ENCODE assay signal across 20 cellular contexts in the genomic region with DNA sequence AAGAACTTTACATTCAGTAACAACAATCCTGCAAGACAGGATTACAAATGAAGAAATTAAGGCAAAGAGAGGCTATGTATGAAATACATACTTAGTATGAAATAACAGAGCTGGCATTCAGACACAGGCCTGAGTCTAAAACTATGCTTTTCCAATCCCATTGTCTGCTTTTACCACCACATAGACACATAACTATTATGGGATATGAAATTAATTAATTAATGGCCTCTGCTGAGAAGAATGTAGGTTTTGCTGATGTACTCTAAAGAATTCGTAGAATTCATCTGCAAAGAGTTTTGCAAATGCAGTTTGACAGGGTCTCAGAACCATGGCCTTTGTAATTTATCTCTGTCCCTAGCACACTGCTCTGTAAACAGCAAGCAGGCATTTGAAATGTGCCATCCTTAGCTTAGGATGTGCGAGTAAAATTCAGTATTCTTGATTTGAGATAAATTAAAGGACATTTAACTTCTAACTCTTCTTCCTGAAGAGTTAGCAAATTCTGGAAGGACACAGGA. TPM values are rescaled to one million over a fixed set of nuclear protein-coding genes. Genes with fewer than 3 reads are reported as not detected.
DNase-seq lines count a peak whose midpoint lies in the region; ATAC-seq, FAIRE-seq and TF ChIP-seq lines count a peak whose summit lies in the region.
"Had no signal": no experiment of that assay in that cellular context is flagged by ENCODE, and none has a peak within 500 bp of the region (broad histone marks: within the 10 kb centered on the region; RNA-seq: fewer than 3 reads in every experiment).

No MANE protein-coding gene starts in this region.

- TF ChIP-seq CTCF in astrocyte (IDR thresholded peaks at IDR 0.05; ENCODE audit: insufficient read depth, low read depth, low read length) (no peak), nephron progenitor cell (IDR thresholded peaks at IDR 0.05) (no peak), suprapubic skin (IDR thresholded peaks at IDR 0.05) (no peak), endodermal cell (conservative IDR thresholded peaks at IDR 0.05) (no peak)

- H3K79me2 ChIP-seq in astrocyte (ENCODE audit: insufficient read depth, low read length), result no peaks in the 10 kb centered on the region

- no peak overlapping the region for H3K18ac ChIP-seq in mesenchymal stem cell (ENCODE audit: low read depth in 1 of 2, low read length in 2 of 2)

- TF ChIP-seq POLR2A in suprapubic skin (IDR thresholded peaks at IDR 0.05), result no peak

- no peak overlapping the region for H2BK120ac ChIP-seq in mesenchymal stem cell (ENCODE audit: low read depth, low read length)

- ATAC-seq in HG02885 (IDR thresholded peaks at IDR 0.05; ENCODE audit: poor library complexity, unreplicated experiment), result no peak
- no peak for ATAC-seq in HG02571 (IDR thresholded peaks at IDR 0.05; ENCODE audit: unreplicated experiment)

- H3K27me3 Mint-ChIP-seq in astrocyte (ENCODE audit: low read depth, unreplicated experiment), result no peaks in the 10 kb centered on the region
- no peaks in the 10 kb centered on the region for H3K27me3 Mint-ChIP-seq in nephron progenitor cell (ENCODE audit: low read depth, poor library complexity)
- peaks cover 1% of the 10 kb centered on the region for H3K27me3 Mint-ChIP-seq in activated naive CD8-positive, alpha-beta T cell treated with anti-CD3 and anti-CD28 coated beads for 36 hours
- H3K27me3 Mint-ChIP-seq in endodermal cell (ENCODE audit: insufficient read depth), result no peaks in the 10 kb centered on the region

- no peaks in the 10 kb centered on the region for H3K4me1 ChIP-seq in astrocyte (ENCODE audit: insufficient read depth, low read length)
- H3K4me1 ChIP-seq in mesenchymal stem cell (ENCODE audit: control insufficient read depth, insufficient read depth, low read depth, low read length), result no peaks in the 10 kb centered on the region
- H3K4me1 ChIP-seq in suprapubic skin, result peaks cover 9% of the 10 kb centered on the region
- H3K4me1 ChIP-seq in endodermal cell (ENCODE audit: control insufficient read depth, insufficient read depth, low read length), result no peaks in the 10 kb centered on the region

- H3K27ac Mint-ChIP-seq in astrocyte (ENCODE audit: unreplicated experiment), result no peak overlapping the region
- H3K27ac Mint-ChIP-seq in nephron progenitor cell, result peak overlapping the region; percentile 36
- no peak overlapping the region for H3K27ac Mint-ChIP-seq in activated naive CD8-positive, alpha-beta T cell treated with anti-CD3 and anti-CD28 coated beads for 36 hours
- H3K27ac Mint-ChIP-seq in endodermal cell, result no peak overlapping the region
- H3K27ac Mint-ChIP-seq: CD4-positive, CD25-positive, alpha-beta regulatory T cell had no signal

- WGBS in mesenchymal stem cell, result 29% methylated on average over 1 of the region's 2 CpGs
- WGBS in suprapubic skin, result 85% methylated on average over 2 of the region's 2 CpGs
- WGBS in endodermal cell (ENCODE audit: insufficient coverage in 1 of 2, insufficient read length in 1 of 2), 2 experiments, result 78 to 95% methylated on average over 1 to 2 of the region's 2 CpGs

- no peak overlapping the region for H2AK5ac ChIP-seq in mesenchymal stem cell (ENCODE audit: low read length, severe bottlenecking)

- H2BK15ac ChIP-seq in mesenchymal stem cell (ENCODE audit: low read depth, poor library complexity, severe bottlenecking), result no peak overlapping the region

- H3K4me2 ChIP-seq in astrocyte (ENCODE audit: low read length) (no peak overlapping the region), mesenchymal stem cell (ENCODE audit: low read length, poor library complexity, severe bottlenecking) (no peak overlapping the region)

- no peaks in the 10 kb centered on the region for H3K36me3 ChIP-seq in astrocyte (ENCODE audit: insufficient read depth, low read length)
- H3K36me3 ChIP-seq in mesenchymal stem cell (ENCODE audit: control insufficient read depth in 1 of 2, insufficient read depth in 2 of 2, low read depth in 1 of 2, low read length in 2 of 2), result no peaks in the 10 kb centered on the region
- no peaks in the 10 kb centered on the region for H3K36me3 ChIP-seq in suprapubic skin
- no peaks in the 10 kb centered on the region for H3K36me3 ChIP-seq in endodermal cell (ENCODE audit: control insufficient read depth, insufficient read depth, low read length)

- H4K8ac ChIP-seq in mesenchymal stem cell (ENCODE audit: low read length), result no peak overlapping the region

- DNase-seq in astrocyte (ENCODE audit: low read depth) (peak; percentile 44), mesenchymal stem cell (no peak), nephron progenitor cell (no peak), suprapubic skin (ENCODE audit: low spot score in 2 of 2) (no peak), endodermal cell (no peak)
- no peak for DNase-seq in activated naive CD8-positive, alpha-beta T cell treated with anti-CD3 and anti-CD28 coated beads for 36 hours
- DNase-seq: CD4-positive, CD25-positive, alpha-beta regulatory T cell; EL; GF-D8; KBM-7; NCI-H1092; NCI-H1436; NCI-H187 treated with DMSO at 0.1 percent for 48 hours; NCI-H510A; SHP77 treated with DMSO at 0.1 percent for 48 hours had no signal

- no peak overlapping the region for H3K4ac ChIP-seq in mesenchymal stem cell (ENCODE audit: low read depth in 1 of 2, low read length in 2 of 2)

- H2AFZ ChIP-seq in astrocyte (ENCODE audit: low read depth, low read length) (no peak overlapping the region), mesenchymal stem cell (ENCODE audit: low read depth, low read length) (no peak overlapping the region)

- H3K9me3 ChIP-seq in astrocyte (ENCODE audit: insufficient read depth, low read depth, low read length), result no peaks in the 10 kb centered on the region
- H3K9me3 ChIP-seq in mesenchymal stem cell (ENCODE audit: control insufficient read depth, low read length), result no peaks in the 10 kb centered on the region
- no peaks in the 10 kb centered on the region for H3K9me3 ChIP-seq in suprapubic skin
- no peaks in the 10 kb centered on the region for H3K9me3 ChIP-seq in endodermal cell (ENCODE audit: control insufficient read depth, low read length)

- H3K36me3 Mint-ChIP-seq in astrocyte (ENCODE audit: low read depth, unreplicated experiment), result no peaks in the 10 kb centered on the region
- no peaks in the 10 kb centered on the region for H3K36me3 Mint-ChIP-seq in nephron progenitor cell (ENCODE audit: low read depth)
- no peaks in the 10 kb centered on the region for H3K36me3 Mint-ChIP-seq in activated naive CD8-positive, alpha-beta T cell treated with anti-CD3 and anti-CD28 coated beads for 36 hours
- no peaks in the 10 kb centered on the region for H3K36me3 Mint-ChIP-seq in endodermal cell (ENCODE audit: low read depth)
- H3K36me3 Mint-ChIP-seq: CD4-positive, CD25-positive, alpha-beta regulatory T cell had no signal

- H4K91ac ChIP-seq in mesenchymal stem cell (ENCODE audit: low read length), result no peak overlapping the region

- H2BK12ac ChIP-seq in mesenchymal stem cell (ENCODE audit: low read length in 2 of 2), result no peak overlapping the region

- H3K4me1 Mint-ChIP-seq in astrocyte (ENCODE audit: low read depth, unreplicated experiment) (peaks cover 4% of the 10 kb centered on the region), nephron progenitor cell (peaks cover 96% of the 10 kb centered on the region), endodermal cell (peaks cover 3% of the 10 kb centered on the region)
- H3K4me1 Mint-ChIP-seq in activated naive CD8-positive, alpha-beta T cell treated with anti-CD3 and anti-CD28 coated beads for 36 hours, result no peaks in the 10 kb centered on the region
- H3K4me1 Mint-ChIP-seq: CD4-positive, CD25-positive, alpha-beta regulatory T cell had no signal

- H3K9ac ChIP-seq in astrocyte (ENCODE audit: low read length) (no peak overlapping the region), mesenchymal stem cell (ENCODE audit: low read length) (peak overlapping the region; percentile 43), endodermal cell (ENCODE audit: extremely low read depth, low read length, poor library complexity, severe bottlenecking) (no peak overlapping the region)

- H3K27me3 ChIP-seq in astrocyte (ENCODE audit: insufficient read depth, low read length) (no peaks in the 10 kb centered on the region), mesenchymal stem cell (ENCODE audit: control insufficient read depth in 1 of 2, insufficient read depth in 1 of 2, low read length in 2 of 2) (no peaks in the 10 kb centered on the region), suprapubic skin (no peaks in the 10 kb centered on the region), endodermal cell (ENCODE audit: control insufficient read depth, insufficient read depth, low read length, poor library complexity, severe bottlenecking) (no peaks in the 10 kb centered on the region)

- no peaks in the 10 kb centered on the region for H4K20me1 ChIP-seq in astrocyte (ENCODE audit: insufficient read depth, low read length)

- H3K14ac ChIP-seq in mesenchymal stem cell (ENCODE audit: low read length in 2 of 2), result no peak overlapping the region

- no peak overlapping the region for H2BK5ac ChIP-seq in mesenchymal stem cell (ENCODE audit: low read depth, low read length, poor library complexity, severe bottlenecking)

- no peak overlapping the region for H3K27ac ChIP-seq in astrocyte (ENCODE audit: low read depth, low read length)
- H3K27ac ChIP-seq in mesenchymal stem cell (ENCODE audit: low read length, poor library complexity, severe bottlenecking), result no peak overlapping the region
- H3K27ac ChIP-seq in suprapubic skin, result peak overlapping the region; percentile 41
- no peak overlapping the region for H3K27ac ChIP-seq in endodermal cell (ENCODE audit: low read depth, low read length)
- H3K27ac ChIP-seq: RWPE1 had no signal

- FAIRE-seq in astrocyte (lab: Jason Lieb, UNC), result no peak
- FAIRE-seq: GM19239, H54 had no signal

- TF ChIP-seq EP300 in suprapubic skin (IDR thresholded peaks at IDR 0.05), result no peak

- H3K4me3 Mint-ChIP-seq in astrocyte (ENCODE audit: unreplicated experiment) (no peak overlapping the region), nephron progenitor cell (no peak overlapping the region), endodermal cell (no peak overlapping the region)
- no peak overlapping the region for H3K4me3 Mint-ChIP-seq in activated naive CD8-positive, alpha-beta T cell treated with anti-CD3 and anti-CD28 coated beads for 36 hours
- H3K4me3 Mint-ChIP-seq: CD4-positive, CD25-positive, alpha-beta regulatory T cell had no signal

- no peak overlapping the region for H3K4me3 ChIP-seq in astrocyte (ENCODE audit: insufficient read depth, low read depth, low read length)
- no peak overlapping the region for H3K4me3 ChIP-seq in mesenchymal stem cell (ENCODE audit: insufficient read depth in 1 of 2, low read depth in 1 of 2, low read length in 2 of 2)
- H3K4me3 ChIP-seq in suprapubic skin, result no peak overlapping the region
- no peak overlapping the region for H3K4me3 ChIP-seq in endodermal cell (ENCODE audit: low read length)

- no peaks in the 10 kb centered on the region for H3K79me1 ChIP-seq in mesenchymal stem cell (replicated peaks; ENCODE audit: low read length, poor library complexity, severe bottlenecking)

- H3K9me3 Mint-ChIP-seq in astrocyte (ENCODE audit: unreplicated experiment) (no peaks in the 10 kb centered on the region), nephron progenitor cell (no peaks in the 10 kb centered on the region), endodermal cell (no peaks in the 10 kb centered on the region)
- H3K9me3 Mint-ChIP-seq in activated naive CD8-positive, alpha-beta T cell treated with anti-CD3 and anti-CD28 coated beads for 36 hours, result no peaks in the 10 kb centered on the region

- H3K23ac ChIP-seq in mesenchymal stem cell (ENCODE audit: low read length in 2 of 2), result no peak overlapping the region

RNA-seq across cellular contexts. Expression of gene BOC, which starts 54.5 kb away (rescaled TPM):
- total RNA-seq in astrocyte (20.2 TPM in 2 replicates), suprapubic skin (100 to 1,000 TPM in 2 of 4 donors, 10 to 100 TPM in 2; 75.6 to 159 (median 105) TPM), endodermal cell (10 to 100 TPM in 1 of 2 donors, 1 to 10 TPM in 1; 9.8 to 12.3 TPM)
- polyA plus RNA-seq in mesenchymal stem cell (2013, experiment 1 of 2), result 40.7 TPM
- 41.6 TPM for polyA plus RNA-seq in mesenchymal stem cell (2013, experiment 2 of 2)
- under 1 TPM in 1 of 2 experiments, not detected in 1; 0.44 TPM for total RNA-seq in activated naive CD8-positive, alpha-beta T cell treated with anti-CD3 and anti-CD28 coated beads for 36 hours
- polyA plus RNA-seq in endodermal cell (2013, experiment 1 of 2), result 207 TPM
- polyA plus RNA-seq in endodermal cell (2013, experiment 2 of 2), result 163 TPM
- total RNA-seq: CD4-positive, CD25-positive, alpha-beta regulatory T cell had no signal
- polyA plus RNA-seq: CD4-positive, CD25-positive, alpha-beta regulatory T cell had no signal

Comparison
In these comparisons a context has a peak if more than half of its experiments do, and no peak if none do; other contexts are left out.
1. RNA of gene BOC, which starts 54.5 kb away (total RNA-seq): 75.6 to 159 TPM in suprapubic skin, 20.2 TPM in astrocyte and 9.8 to 12.3 TPM in endodermal cell; 0.44 TPM in activated naive CD8-positive, alpha-beta T cell treated with anti-CD3 and anti-CD28 coated beads for 36 hours; every median in the first group is over 4 times any median in the second.